In genomic region chr14:74048291-74048690, GRCh38 we compare ENCODE assay signal across 15 cellular contexts. TPM values are rescaled to one million over a fixed set of nuclear protein-coding genes. Genes with fewer than 3 reads are reported as not detected.
DNase-seq lines count a peak whose midpoint lies in the region; ATAC-seq, FAIRE-seq and TF ChIP-seq lines count a peak whose summit lies in the region.
"Had no signal": no experiment of that assay in that cellular context is flagged by ENCODE, and none has a peak within 500 bp of the region (broad histone marks: within the 10 kb centered on the region; RNA-seq: fewer than 3 reads in every experiment).

No MANE protein-coding gene starts in this region.

- in situ Hi-C loops in KBM-7 (cut with MboI; ENCODE audit: low pct_unique_long_range_greater_than_20kb, low sequenced_read_pairs) = loop anchor here (25.0 kb wide), 1 partner anchor 536 kb away; no protein-coding TSS in a partner anchor

- ATAC-seq in HG03139 (IDR thresholded peaks at IDR 0.05; ENCODE audit: unreplicated experiment) = no peak
- no peak for ATAC-seq in HG03571 (IDR thresholded peaks at IDR 0.05; ENCODE audit: unreplicated experiment)
- ATAC-seq: CD8-positive, alpha-beta T cell; Panc1; right lobe of liver had no signal

- H3K36me3 ChIP-seq in kidney epithelial cell (ENCODE audit: control insufficient read depth, insufficient read depth, low read length) (no peaks in the 10 kb centered on the region), esophagus squamous epithelium (no peaks in the 10 kb centered on the region)
- H3K36me3 ChIP-seq: right lobe of liver had no signal

- intact Hi-C loops in esophagus squamous epithelium (cut with DNase I) = no loop called here

- no peak for TF ChIP-seq POLR2A in esophagus squamous epithelium (IDR thresholded peaks at IDR 0.05)

- H3K4me3 ChIP-seq in kidney epithelial cell (ENCODE audit: low read depth, low read length) = no peak overlapping the region
- no peak overlapping the region for H3K4me3 ChIP-seq in esophagus squamous epithelium
- H3K4me3 ChIP-seq: right lobe of liver had no signal

- peak; percentile 56 for FAIRE-seq in G401.6 (lab: Jason Lieb, UNC)
- FAIRE-seq: GM19239, islet of Langerhans had no signal

- no peaks in the 10 kb centered on the region for H3K9me3 ChIP-seq in esophagus squamous epithelium
- H3K9me3 ChIP-seq: right lobe of liver had no signal

- peak; percentile 33 for DNase-seq in KBM-7
- DNase-seq in astrocyte of the hippocampus (ENCODE audit: low read depth, low spot score) = peak; percentile 40
- DNase-seq in kidney epithelial cell (ENCODE audit: low read depth) = peak; percentile 25
- no peak for DNase-seq in esophagus squamous epithelium (lab: John Stamatoyannopoulos, UW)
- no peak for DNase-seq in epidermal melanocyte (ENCODE audit: insufficient read length, low spot score)
- DNase-seq: CD8-positive, alpha-beta T cell; GOT3; right lobe of liver; T1000 had no signal

- H3K27me3 ChIP-seq in kidney epithelial cell (ENCODE audit: control insufficient read depth, insufficient read depth, low read length) = no peaks in the 10 kb centered on the region
- H3K27me3 ChIP-seq in esophagus squamous epithelium = no peaks in the 10 kb centered on the region
- H3K27me3 ChIP-seq: right lobe of liver had no signal

- H3K27ac ChIP-seq in esophagus squamous epithelium = no peak overlapping the region
- H3K27ac ChIP-seq: right lobe of liver had no signal

- peaks cover 0 to 5% (median 0%) of the 10 kb centered on the region in 3 donors for H3K4me1 ChIP-seq in esophagus squamous epithelium
- H3K4me1 ChIP-seq: right lobe of liver had no signal

- TF ChIP-seq CTCF in kidney epithelial cell (IDR thresholded peaks at IDR 0.05; ENCODE audit: insufficient read depth, low read length, poor library complexity, severe bottlenecking) (peak; percentile 30), esophagus squamous epithelium (IDR thresholded peaks at IDR 0.05) (no peak)

- 58 to 60% methylated on average over 2 to 3 of the region's 3 CpGs for WGBS in esophagus squamous epithelium, 2 donors

RNA-seq across cellular contexts. Expression of gene BBOF1, which starts 29.1 kb away (rescaled TPM):
- 6.7 and 9.2 TPM in 2 replicates for total RNA-seq in kidney epithelial cell
- 1 to 10 TPM; 2.0 to 6.9 (median 4.6) TPM for total RNA-seq in esophagus squamous epithelium

RNA-seq across cellular contexts. Expression of gene ENTPD5, which starts 29.2 kb away (rescaled TPM):
- total RNA-seq in kidney epithelial cell (11.4 and 13.7 TPM in 2 replicates), esophagus squamous epithelium (10 to 100 TPM in 3 of 4 donors, 1 to 10 TPM in 1; 9.3 to 16.9 (median 13.0) TPM)

RNA-seq across cellular contexts. Expression of gene ALDH6A1, which starts 36.0 kb away (rescaled TPM):
- 11.1 and 12.5 TPM in 2 replicates for total RNA-seq in kidney epithelial cell
- total RNA-seq in esophagus squamous epithelium = 10 to 100 TPM in 3 of 4 donors, 1 to 10 TPM in 1; 5.1 to 34.7 (median 13.1) TPM

RNA-seq across cellular contexts. Expression of gene LIN52, which starts 36.5 kb away (rescaled TPM):
- 7.8 and 8.3 TPM in 2 replicates for total RNA-seq in kidney epithelial cell
- total RNA-seq in esophagus squamous epithelium = 1 to 10 TPM; 2.4 to 8.9 (median 6.1) TPM

Comparison
In these comparisons a context has a peak if more than half of its experiments do, and no peak if none do; other contexts are left out.
1. DNase-seq: peak in KBM-7 (single experiment), astrocyte of the hippocampus (single experiment) and kidney epithelial cell (single experiment); none in esophagus squamous epithelium (single experiment) and epidermal melanocyte (single experiment).